32 cellular contexts compared by ENCODE assay signal in the genomic region with DNA sequence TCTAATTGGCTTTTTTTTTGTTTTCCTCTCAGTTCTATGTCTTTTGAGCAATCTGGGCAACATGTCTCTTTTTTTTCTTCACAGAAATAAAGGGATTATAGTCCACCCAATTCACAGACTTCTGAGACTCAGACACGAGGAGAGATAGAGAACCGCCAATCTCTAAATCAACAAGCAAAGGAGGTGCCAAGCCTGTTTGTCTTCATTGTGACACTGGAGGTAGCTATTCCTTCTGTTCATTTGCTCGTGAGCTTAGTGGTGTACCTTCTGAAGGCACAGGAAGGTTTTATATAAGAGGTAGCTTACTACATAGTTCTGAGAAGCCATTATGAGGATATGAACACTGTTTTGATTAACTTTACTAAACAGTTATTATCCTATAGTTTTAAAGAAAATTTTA. TPM values are rescaled to one million over a fixed set of nuclear protein-coding genes. Genes with fewer than 3 reads are reported as not detected.
"Had no signal": no experiment of that assay in that cellular context is flagged by ENCODE, and none has a peak within 500 bp of the region (broad histone marks: within the 10 kb centered on the region; RNA-seq: fewer than 3 reads in every experiment).

No MANE protein-coding gene starts in this region.

- H3K27ac ChIP-seq: heart right ventricle, left lung, neural progenitor cell, parathyroid adenoma, right atrium auricular region, suprapubic skin, transverse colon, vagina had no signal

- H3K27me3 Mint-ChIP-seq: naive B cell had no signal

- H3K9me3 ChIP-seq: esophagus squamous epithelium, heart right ventricle, left lung, mucosa of descending colon, right atrium auricular region, suprapubic skin, transverse colon, vagina had no signal

- H3K9me3 Mint-ChIP-seq: dendritic cell treated with granulocyte-macrophage colony-stimulating factor and Interleukin-4, amounts not matched to agents 40 ng/mL and 50 ng/mL, for 4 days; mesothelial cell of epicardium; naive B cell; nephron; neural progenitor cell; stimulated activated naive CD8-positive, alpha-beta T cell treated with anti-CD3 and anti-CD28 coated beads, Interleukin-15, amount 100 ng/mL, for 72 hours had no signal

- H3K36me3 ChIP-seq: heart right ventricle, left lung, neural progenitor cell, right atrium auricular region, transverse colon had no signal

- ATAC-seq: heart right ventricle; left cardiac atrium; left lung; mucosa of descending colon; sciatic nerve; stimulated activated naive CD8-positive, alpha-beta T cell treated with anti-CD3 and anti-CD28 coated beads, Interleukin-15, amount 100 ng/mL, for 72 hours had no signal

- H3K27ac Mint-ChIP-seq: dendritic cell treated with granulocyte-macrophage colony-stimulating factor and Interleukin-4, amounts not matched to agents 40 ng/mL and 50 ng/mL, for 4 days; mesothelial cell of epicardium; naive B cell; nephron; neural progenitor cell; progenitor cell of endocrine pancreas had no signal

- H3K79me2 ChIP-seq: parathyroid adenoma had no signal

- H3K4me2 ChIP-seq: neural progenitor cell, smooth muscle cell had no signal

- DNase-seq: effector CD8-positive, alpha-beta T cell; erythroblast; esophagus squamous epithelium; foreskin melanocyte; glutamatergic neuron; heart right ventricle; hippocampal formation; left cardiac atrium; left lung; mesenchymal stem cell; mucosa of descending colon; naive B cell; stimulated activated CD4-positive, alpha-beta T cell treated with anti-CD3 and anti-CD28 coated beads, Interleukin-12 subunit alpha, Interleukin-12 subunit beta, amount 100 ng/mL, for 4 hours; stimulated activated CD4-positive, alpha-beta T cell treated with anti-CD3 and anti-CD28 coated beads, Interleukin-1b, Interleukin-23, amount 100 ng/mL, for 48 hours; stimulated activated CD4-positive, alpha-beta T cell treated with anti-CD3 and anti-CD28 coated beads, Interleukin-4, amount 100 ng/mL, for 1 hour; stimulated activated CD8-positive, alpha-beta memory T cell treated with anti-CD3 and anti-CD28 coated beads, Interleukin-4, amount 100 ng/mL, for 48 hours; stimulated activated naive CD4-positive, alpha-beta T cell; stimulated activated naive CD8-positive, alpha-beta T cell treated with anti-CD3 and anti-CD28 coated beads, Interleukin-15, amount 100 ng/mL, for 72 hours; transverse colon had no signal

- H3K27me3 ChIP-seq: esophagus squamous epithelium, right atrium auricular region, suprapubic skin, transverse colon, vagina had no signal

- H3K4me3 ChIP-seq: esophagus squamous epithelium, heart right ventricle, left lung, mucosa of descending colon, neural progenitor cell, right atrium auricular region, smooth muscle cell, suprapubic skin, transverse colon, vagina had no signal

- H3K4me1 ChIP-seq: neural progenitor cell had no signal

- H3K9ac ChIP-seq: neural progenitor cell, parathyroid adenoma had no signal

- H2AFZ ChIP-seq: neural progenitor cell, parathyroid adenoma had no signal

- H3K36me3 Mint-ChIP-seq: neural progenitor cell had no signal

- H3K4me3 Mint-ChIP-seq: dendritic cell treated with granulocyte-macrophage colony-stimulating factor and Interleukin-4, amounts not matched to agents 40 ng/mL and 50 ng/mL, for 4 days; mesothelial cell of epicardium; nephron; neural progenitor cell; stimulated activated naive CD8-positive, alpha-beta T cell treated with anti-CD3 and anti-CD28 coated beads, Interleukin-15, amount 100 ng/mL, for 72 hours had no signal

RNA-seq across cellular contexts. Expression of gene TRPV6, which starts 24.6 kb away (rescaled TPM):
- total RNA-seq: heart right ventricle, lung microvascular endothelial cell, osteoblast, smooth muscle cell had no signal
